ENCODE assay signal across 12 cellular contexts in the genomic region with DNA sequence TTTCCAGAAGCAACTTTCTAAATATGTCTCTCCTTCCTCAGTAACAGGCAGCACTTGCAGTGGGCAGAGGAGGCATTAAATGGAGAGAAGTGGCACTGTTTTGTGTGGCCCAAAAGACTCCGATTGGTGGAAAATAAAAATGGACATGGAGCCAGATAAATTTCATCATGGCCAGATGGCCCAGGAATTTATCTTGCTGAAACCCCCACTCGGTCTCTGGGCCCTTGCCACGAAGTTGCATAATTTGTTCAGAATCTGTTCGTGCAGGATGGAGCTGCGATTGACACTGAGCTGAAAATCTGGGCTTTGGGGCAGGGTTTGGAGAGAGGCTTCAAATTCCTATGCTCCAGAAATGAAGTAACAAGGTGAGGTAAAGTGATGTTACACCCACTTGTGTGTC.
DNase-seq lines count a peak whose midpoint lies in the region; ATAC-seq, FAIRE-seq and TF ChIP-seq lines count a peak whose summit lies in the region.
"Had no signal": no experiment of that assay in that cellular context is flagged by ENCODE, and none has a peak within 500 bp of the region (broad histone marks: within the 10 kb centered on the region; RNA-seq: fewer than 3 reads in every experiment).

No MANE protein-coding gene starts in this region.

- H2BK5ac ChIP-seq in trophoblast cell (ENCODE audit: low read depth, low read length, poor library complexity): no peak overlapping the region

- TF ChIP-seq CTCF in RWPE1 (conservative IDR thresholded peaks at IDR 0.05; ENCODE audit: low read depth) (no peak), fibroblast of pulmonary artery (IDR thresholded peaks at IDR 0.05; ENCODE audit: low read length, missing control alignments) (no peak), HepG2 (CRISPR knock-in tag; IDR thresholded peaks at IDR 0.05) (no peak), stomach (IDR thresholded peaks at IDR 0.05) (no peak)

- in situ Hi-C loops in HepG2 (cut with HindIII; ENCODE audit: extremely low pct_ligation_motif_present, low pct_unique_long_range_greater_than_20kb): no loop called here

- H3K4me2 ChIP-seq in trophoblast cell (ENCODE audit: low read length) (no peak overlapping the region), HepG2 (ENCODE audit: low read depth, low read length) (no peak overlapping the region)
- H3K4me2 ChIP-seq: BLaER1 had no signal

- H3K27ac ChIP-seq in RWPE1 (peak overlapping the region; percentile 93), trophoblast cell (ENCODE audit: low read depth, low read length) (peak overlapping the region; percentile 37), HepG2 (ENCODE audit: extremely low read length, insufficient read depth, low read length) (no peak overlapping the region), stomach (no peak overlapping the region)
- H3K27ac ChIP-seq: BLaER1, vagina had no signal

- no peak for TF ChIP-seq EP300 in HepG2 (IDR thresholded peaks at IDR 0.05; ENCODE audit: low read depth in 2 of 2, low read length in 2 of 2)
- no peak for TF ChIP-seq EP300 in HepG2 (CRISPR knock-in tag; IDR thresholded peaks at IDR 0.05; ENCODE audit: borderline replicate concordance)
- no peak for TF ChIP-seq EP300 in stomach (IDR thresholded peaks at IDR 0.05)

- H3K9ac ChIP-seq in trophoblast cell (ENCODE audit: low read length) (no peak overlapping the region), HepG2 (ENCODE audit: insufficient read depth, low read depth, low read length) (no peak overlapping the region)
- H3K9ac ChIP-seq: BLaER1 had no signal

- no peak overlapping the region for H4K8ac ChIP-seq in trophoblast cell (ENCODE audit: low read depth, low read length)

- intact Hi-C loops in HepG2 (cut with micrococcal nuclease; ENCODE audit: unreplicated experiment): no loop called here
- intact Hi-C loops in stomach (cut with DNase I; ENCODE audit: low total_unique reads): no loop called here

- POLR2A ChIA-PET in RWPE1 (lab: Yijun Ruan, JAX; ENCODE audit: low non-redundant PET): no interaction called here
- POLR2A ChIA-PET in HepG2 (lab: Yijun Ruan, JAX): no interaction called here

- H3K36me3 ChIP-seq in trophoblast cell (ENCODE audit: control insufficient read depth in 1 of 2, insufficient read depth in 2 of 2, low read length in 2 of 2): no peaks in the 10 kb centered on the region
- no peaks in the 10 kb centered on the region for H3K36me3 ChIP-seq in HepG2 (replicated peaks in 1 of 2; ENCODE audit: control insufficient read depth in 1 of 2, insufficient read depth in 2 of 2, low read length in 2 of 2)
- no peaks in the 10 kb centered on the region for H3K36me3 ChIP-seq in stomach
- H3K36me3 ChIP-seq: BLaER1, vagina had no signal

- no peaks in the 10 kb centered on the region for H3K79me2 ChIP-seq in trophoblast cell (ENCODE audit: control insufficient read depth, insufficient read depth, low read length, poor library complexity)
- no peaks in the 10 kb centered on the region for H3K79me2 ChIP-seq in HepG2 (ENCODE audit: insufficient read depth, low read length)

- H4K12ac ChIP-seq in trophoblast cell (ENCODE audit: low read depth, low read length): no peak overlapping the region

- peaks cover 13 to 15% of the 10 kb centered on the region in 2 experiments for H3K4me1 ChIP-seq in trophoblast cell (ENCODE audit: control insufficient read depth in 1 of 2, insufficient read depth in 2 of 2, low read length in 2 of 2)
- H3K4me1 ChIP-seq in HepG2 (ENCODE audit: insufficient read depth, low read length): peaks cover 14% of the 10 kb centered on the region
- H3K4me1 ChIP-seq in stomach: no peaks in the 10 kb centered on the region
- H3K4me1 ChIP-seq: BLaER1 had no signal

- CTCF ChIA-PET in RWPE1 (lab: Yijun Ruan, JAX) (interaction anchor here (1.0 kb wide), 1 partner anchor 156 kb away, joined by 3 read pairs; no protein-coding TSS in a partner anchor), HepG2 (lab: Yijun Ruan, JAX; ENCODE audit: low intra/inter-chr PET ratio, low total read pairs) (no interaction called here)

- no peak for TF ChIP-seq RAD21 in HepG2 (CRISPR knock-in tag; IDR thresholded peaks at IDR 0.05)

- no peaks in the 10 kb centered on the region for H3K27me3 ChIP-seq in trophoblast cell (ENCODE audit: insufficient read depth, low read length)
- H3K27me3 ChIP-seq in HepG2 (ENCODE audit: control insufficient read depth in 1 of 2, insufficient read depth in 2 of 2, low read length in 2 of 2): peaks cover 1 to 20% of the 10 kb centered on the region in 2 experiments; a peak in 3 of 5 replicates
- peaks cover 0 to 11% (median 0%) of the 10 kb centered on the region in 3 donors for H3K27me3 ChIP-seq in stomach
- H3K27me3 ChIP-seq: BLaER1, vagina had no signal

- no peak overlapping the region for H3K23ac ChIP-seq in trophoblast cell (ENCODE audit: low read length)

- no CpG with 5 or more reads among the region's 5 CpGs for WGBS in trophoblast cell (ENCODE audit: extremely low coverage, insufficient coverage, insufficient read length)
- WGBS in HepG2 (ENCODE audit: low lambda C conversion rate): 17% methylated on average over 5 of the region's 5 CpGs
- 60 to 88% (median 76%) methylated on average over 5 of the region's 5 CpGs for WGBS in stomach, 5 donors

- no peak overlapping the region for H3K4me3 ChIP-seq in fibroblast of pulmonary artery (replicated peaks; ENCODE audit: low read depth, low read length)
- H3K4me3 ChIP-seq in trophoblast cell (ENCODE audit: low read depth, low read length): no peak overlapping the region
- no peak overlapping the region for H3K4me3 ChIP-seq in HepG2 (replicated peaks in 1 of 3; ENCODE audit: insufficient read depth in 1 of 3, low read depth in 2 of 3, low read length in 3 of 3)
- H3K4me3 ChIP-seq in stomach: no peak overlapping the region
- H3K4me3 ChIP-seq: BLaER1, vagina had no signal

- H4K91ac ChIP-seq in trophoblast cell (ENCODE audit: low read depth, low read length): peak overlapping the region; percentile 19

- no peak overlapping the region for H3K18ac ChIP-seq in trophoblast cell (ENCODE audit: low read length)

- H2AFZ ChIP-seq in trophoblast cell (ENCODE audit: insufficient read depth, low read length, poor library complexity): no peak overlapping the region
- no peak overlapping the region for H2AFZ ChIP-seq in HepG2 (ENCODE audit: low read length)

- H2BK12ac ChIP-seq in trophoblast cell (ENCODE audit: low read length): peak overlapping the region; percentile 61

- no peak overlapping the region for H3K4ac ChIP-seq in trophoblast cell (ENCODE audit: low read depth, low read length)

- peak; percentile 44 for DNase-seq in Ammon's horn (ENCODE audit: low spot score)
- DNase-seq in RWPE1 (ENCODE audit: low spot score): no peak
- DNase-seq in fibroblast of pulmonary artery (ENCODE audit: low read depth): peak; percentile 92
- DNase-seq in trophoblast cell: peak in 1 of 2 donors; percentile 38
- DNase-seq in HepG2 (ENCODE audit: low spot score): no peak
- no peak for DNase-seq in stomach
- no peak for DNase-seq in COLO668 (lab: John Stamatoyannopoulos, UW; ENCODE audit: unreplicated experiment)
- DNase-seq: immature natural killer cell had no signal

- no peak for FAIRE-seq in HepG2 (lab: Jason Lieb, UNC)

- no TSS peak for BruUV-seq in HepG2 (replicated peaks; lab: Mats Ljungman, UMichigan)

- H2BK120ac ChIP-seq in trophoblast cell (ENCODE audit: insufficient read depth, low read length, poor library complexity): peak overlapping the region; percentile 41

- no peaks in the 10 kb centered on the region for H4K20me1 ChIP-seq in HepG2 (ENCODE audit: insufficient read depth, low read length)
- H4K20me1 ChIP-seq: BLaER1 had no signal

- ATAC-seq in HepG2 (no peak), HG02588 (IDR thresholded peaks at IDR 0.05; ENCODE audit: unreplicated experiment) (no peak)
- ATAC-seq: natural killer cell treated with Interleukin-12 subunit alpha and Interleukin-12 subunit beta and Interleukin-15 and Interleukin-18, amount 100 ng/mL, for 72 hours had no signal

- H3K9me3 ChIP-seq in trophoblast cell (ENCODE audit: insufficient read depth, low read depth, low read length) (peaks cover 4% of the 10 kb centered on the region), HepG2 (ENCODE audit: low read length) (no peaks in the 10 kb centered on the region), stomach (peaks cover 0 to 6% (median 0%) of the 10 kb centered on the region in 4 donors)
- H3K9me3 ChIP-seq: BLaER1, vagina had no signal

- H3K79me1 ChIP-seq in trophoblast cell (ENCODE audit: low read length): peaks cover 4% of the 10 kb centered on the region

- TF ChIP-seq POLR2A in HepG2 (IDR thresholded peaks at IDR 0.05; ENCODE audit: insufficient read depth in 1 of 2, low read depth in 2 of 2, low read length in 2 of 2) (no peak), stomach (IDR thresholded peaks at IDR 0.05) (no peak)

- H3K14ac ChIP-seq in trophoblast cell (ENCODE audit: low read length): peak overlapping the region; percentile 14

- H2AK5ac ChIP-seq in trophoblast cell (ENCODE audit: low read length): peak overlapping the region; percentile 50

TF ChIP-seq in HepG2, 621 proteins besides CTCF, POLR2A, EP300 and RAD21 (continues in another document):
- TF ChIP-seq, protein P1, sequence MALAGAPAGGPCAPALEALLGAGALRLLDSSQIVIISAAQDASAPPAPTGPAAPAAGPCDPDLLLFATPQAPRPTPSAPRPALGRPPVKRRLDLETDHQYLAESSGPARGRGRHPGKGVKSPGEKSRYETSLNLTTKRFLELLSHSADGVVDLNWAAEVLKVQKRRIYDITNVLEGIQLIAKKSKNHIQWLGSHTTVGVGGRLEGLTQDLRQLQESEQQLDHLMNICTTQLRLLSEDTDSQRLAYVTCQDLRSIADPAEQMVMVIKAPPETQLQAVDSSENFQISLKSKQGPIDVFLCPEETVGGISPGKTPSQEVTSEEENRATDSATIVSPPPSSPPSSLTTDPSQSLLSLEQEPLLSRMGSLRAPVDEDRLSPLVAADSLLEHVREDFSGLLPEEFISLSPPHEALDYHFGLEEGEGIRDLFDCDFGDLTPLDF (CRISPR knock-in tag; IDR thresholded peaks at IDR 0.05): no peak
- TF ChIP-seq CCDC6 (CRISPR knock-in tag; IDR thresholded peaks at IDR 0.05): no peak
- no peak for TF ChIP-seq EEA1 (CRISPR knock-in tag; IDR thresholded peaks at IDR 0.05; ENCODE audit: borderline replicate concordance)
- TF ChIP-seq, protein P2, sequence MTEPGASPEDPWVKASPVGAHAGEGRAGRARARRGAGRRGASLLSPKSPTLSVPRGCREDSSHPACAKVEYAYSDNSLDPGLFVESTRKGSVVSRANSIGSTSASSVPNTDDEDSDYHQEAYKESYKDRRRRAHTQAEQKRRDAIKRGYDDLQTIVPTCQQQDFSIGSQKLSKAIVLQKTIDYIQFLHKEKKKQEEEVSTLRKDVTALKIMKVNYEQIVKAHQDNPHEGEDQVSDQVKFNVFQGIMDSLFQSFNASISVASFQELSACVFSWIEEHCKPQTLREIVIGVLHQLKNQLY (CRISPR knock-in tag; IDR thresholded peaks at IDR 0.05): no peak
- no peak for TF ChIP-seq PHF8 (CRISPR knock-in tag; IDR thresholded peaks at IDR 0.05)

Comparison
In these comparisons a context has a peak if more than half of its experiments do, and no peak if none do; other contexts are left out.
1. DNase-seq: peak in Ammon's horn (single experiment) and fibroblast of pulmonary artery (single experiment); none in RWPE1 (single experiment), HepG2 (single experiment), stomach (single experiment) and COLO668 (single experiment).
2. H3K27ac ChIP-seq: peak in RWPE1 (single experiment) and trophoblast cell (single experiment); none in HepG2 (single experiment) and stomach (0 of 5).